ENCODE assay signal across 15 cellular contexts in genomic region chr6:36147294-36147693, GRCh38.
"Had no signal": no experiment of that assay in that cellular context is flagged by ENCODE, and none has a peak within 500 bp of the region (broad histone marks: within the 10 kb centered on the region; RNA-seq: fewer than 3 reads in every experiment).

No MANE protein-coding gene starts in this region.

- H3K27ac Mint-ChIP-seq: nephron progenitor cell, WTC11 had no signal

- H3K27me3 Mint-ChIP-seq: T-cell had no signal

- H3K4me1 ChIP-seq: foreskin keratinocyte, thyroid gland had no signal

- H3K27me3 ChIP-seq: breast epithelium, foreskin keratinocyte, ovary, thyroid gland, vagina had no signal

- H3K9me3 ChIP-seq: breast epithelium, ovary, thyroid gland, vagina had no signal

- FAIRE-seq: endothelial cell of umbilical vein had no signal

- H3K4me1 Mint-ChIP-seq: nephron progenitor cell had no signal

- DNase-seq: activated CD4-positive, alpha-beta T cell treated with anti-CD3 and anti-CD28 coated beads for 48 hours; activated effector memory CD4-positive, alpha-beta T cell treated with anti-CD3 and anti-CD28 coated beads, Interleukin-2, amount 50 U/mL, for 16 hours; aorta; foreskin keratinocyte; left cardiac atrium; mammary epithelial cell; nephron progenitor cell; ovary; stimulated activated CD4-positive, alpha-beta T cell treated with anti-CD3 and anti-CD28 coated beads, Interleukin-4, amount 100 ng/mL, for 4 hours; T-cell; thyroid gland had no signal

- H3K4me3 ChIP-seq: breast epithelium, ovary, thyroid gland, vagina had no signal

- H3K4me3 Mint-ChIP-seq: nephron progenitor cell, T-cell, WTC11 had no signal

- H3K36me3 ChIP-seq: breast epithelium, ovary, thyroid gland, vagina had no signal

- H3K27ac ChIP-seq: breast epithelium, foreskin keratinocyte, ovary, thyroid gland, vagina had no signal
